Comparison of ENCODE assay signal across 38 cellular contexts in genomic region chr15:79914728-79915127, GRCh38. TPM values are rescaled to one million over a fixed set of nuclear protein-coding genes. Genes with fewer than 3 reads are reported as not detected.
"Had no signal": no experiment of that assay in that cellular context is flagged by ENCODE, and none has a peak within 500 bp of the region (broad histone marks: within the 10 kb centered on the region; RNA-seq: fewer than 3 reads in every experiment).

No MANE protein-coding gene starts in this region.

- H3K27ac Mint-ChIP-seq: activated B cell treated with CpG ODN at 0.5 μM for 24 hours; activated CD4-positive, alpha-beta memory T cell treated with anti-CD3 and anti-CD28 coated beads for 36 hours; activated CD4-positive, alpha-beta T cell treated with anti-CD3 and anti-CD28 coated beads, Interleukin-2, amount 10 ng/mL, durations not matched to agents 24 days and 14 days; activated CD8-positive, alpha-beta T cell treated with anti-CD3 and anti-CD28 coated beads for 36 hours; activated naive CD4-positive, alpha-beta T cell treated with anti-CD3 and anti-CD28 coated beads, Interleukin-2, amount 10 ng/mL, durations not matched to agents 7 days and 5 days; activated naive CD4-positive, alpha-beta T cell treated with anti-CD3 and anti-CD28 coated beads, Interleukin-2, amount 50 U/mL, for 24 hours; activated naive CD8-positive, alpha-beta T cell; activated naive CD8-positive, alpha-beta T cell treated with anti-CD3 and anti-CD28 coated beads, Interleukin-2, amount 10 ng/mL, durations not matched to agents 7 days and 5 days; activated naive CD8-positive, alpha-beta T cell treated with anti-CD3 and anti-CD28 coated beads, Interleukin-2, amount 50 U/mL, for 24 hours; activated T-cell treated with anti-CD3 and anti-CD28 coated beads, Interleukin-2, amount 50 U/mL, for 72 hours; activated T-helper 1 cell treated with anti-CD3 and anti-CD28 coated beads, Interleukin-12 subunit alpha, Interleukin-12 subunit beta, Interleukin-2, Interleukin-4 antibody, amounts not matched to agents 30 ng/mL and 10 ng/mL and 1 ng/mL, durations not matched to agents 14 hours and 24 hours and 36 hours; activated T-helper 2 cell treated with anti-CD3 and anti-CD28 coated beads, Interferon-gamma antibody, Interleukin-2, Interleukin-4, amounts not matched to agents 10 μg/mL and 5 μg/mL and 100 μg/mL, durations not matched to agents 14 hours and 24 hours and 36 hours; T-helper 1 cell treated with Interleukin-12 subunit alpha and Interleukin-12 subunit beta and Interleukin-4 antibody, amounts not matched to agents 30 μg/mL and 1 μg/mL, for 36 hours; T-helper 2 cell treated with Interferon-gamma antibody and Interleukin-4, amounts not matched to agents 5 μg/mL and 100 μg/mL, for 36 hours had no signal

- H3K27me3 ChIP-seq: ascending aorta, cardiac muscle cell had no signal

- H3K4me3 ChIP-seq: ascending aorta, cardiac muscle cell had no signal

- H3K4me1 ChIP-seq: ascending aorta had no signal

- H3K27ac ChIP-seq: ascending aorta, cardiac muscle cell, VCaP had no signal

- ATAC-seq: activated CD8-positive, alpha-beta T cell treated with anti-CD3 and anti-CD28 coated beads for 36 hours; activated naive CD8-positive, alpha-beta T cell treated with anti-CD3 and anti-CD28 coated beads, Interleukin-2, amount 50 U/mL, for 24 hours; activated T-cell treated with anti-CD3 and anti-CD28 coated beads, Interleukin-2, amount 50 U/mL, for 4 hours; activated T-cell treated with anti-CD3 and anti-CD28 coated beads, Interleukin-2, amount 50 U/mL, for 72 hours had no signal

- FAIRE-seq: bronchial epithelial cell, TTC549 had no signal

- H3K27me3 Mint-ChIP-seq: activated B cell treated with CpG ODN at 0.5 μM for 24 hours; activated CD4-positive, alpha-beta memory T cell treated with anti-CD3 and anti-CD28 coated beads for 36 hours; activated CD4-positive, alpha-beta T cell treated with anti-CD3 and anti-CD28 coated beads, Interleukin-2, amount 10 ng/mL, durations not matched to agents 24 days and 14 days; activated CD8-positive, alpha-beta T cell treated with anti-CD3 and anti-CD28 coated beads for 36 hours; activated naive CD4-positive, alpha-beta T cell treated with anti-CD3 and anti-CD28 coated beads, Interleukin-2, amount 10 ng/mL, durations not matched to agents 7 days and 5 days; activated naive CD4-positive, alpha-beta T cell treated with anti-CD3 and anti-CD28 coated beads, Interleukin-2, amount 50 U/mL, for 24 hours; activated naive CD8-positive, alpha-beta T cell; activated naive CD8-positive, alpha-beta T cell treated with anti-CD3 and anti-CD28 coated beads, Interleukin-2, amount 10 ng/mL, durations not matched to agents 7 days and 5 days; activated naive CD8-positive, alpha-beta T cell treated with anti-CD3 and anti-CD28 coated beads, Interleukin-2, amount 50 U/mL, for 24 hours; central memory CD8-positive, alpha-beta T cell had no signal

- H3K36me3 ChIP-seq: cardiac muscle cell had no signal

- DNase-seq: activated B cell treated with CpG ODN at 0.5 μM for 24 hours; activated CD4-positive, alpha-beta memory T cell treated with anti-CD3 and anti-CD28 coated beads for 36 hours; activated CD4-positive, alpha-beta T cell treated with anti-CD3 and anti-CD28 coated beads for 4 hours; activated CD4-positive, alpha-beta T cell treated with anti-CD3 and anti-CD28 coated beads, Interleukin-2, amount 10 ng/mL, durations not matched to agents 24 days and 14 days; activated CD4-positive, alpha-beta T cell treated with anti-CD3 and anti-CD28 coated beads, Interleukin-2, amount 50 U/mL, for 1 hour; activated CD4-positive, alpha-beta T cell treated with anti-CD3 and anti-CD28 coated beads, Interleukin-2, amount 50 U/mL, for 4 hours; activated CD4-positive, CD25-positive, alpha-beta regulatory T cell treated with anti-CD3 and anti-CD28 coated beads, Interleukin-2, amount 50 U/mL, for 72 hours; activated CD8-positive, alpha-beta memory T cell treated with anti-CD3 and anti-CD28 coated beads, Interleukin-2, amount 50 U/mL, for 4 hours; activated CD8-positive, alpha-beta T cell treated with anti-CD3 and anti-CD28 coated beads for 36 hours; activated effector memory CD4-positive, alpha-beta T cell treated with Interleukin-2 at 50 U/mL for 16 hours; activated gamma-delta T cell; activated naive CD4-positive, alpha-beta T cell treated with anti-CD3 and anti-CD28 coated beads, Interleukin-2, amount 10 ng/mL, durations not matched to agents 7 days and 5 days; activated naive CD4-positive, alpha-beta T cell treated with Interleukin-2 at 50 U/mL for 16 hours; activated naive CD8-positive, alpha-beta T cell treated with anti-CD3 and anti-CD28 coated beads, Interleukin-2, amount 10 ng/mL, durations not matched to agents 7 days and 5 days; activated naive CD8-positive, alpha-beta T cell treated with anti-CD3 and anti-CD28 coated beads, Interleukin-2, amount 50 U/mL, for 24 hours; activated T-cell treated with anti-CD3 and anti-CD28 coated beads for 4 hours; activated T-cell treated with anti-CD3 and anti-CD28 coated beads, Interleukin-2, amount 50 U/mL, for 1 hour; activated T-cell treated with anti-CD3 and anti-CD28 coated beads, Interleukin-2, amount 50 U/mL, for 4 hours; activated T-cell treated with anti-CD3 and anti-CD28 coated beads, Interleukin-2, amount 50 U/mL, for 72 hours; amygdala; anterior cingulate cortex; caudate nucleus; cerebellar nuclear complex; T-helper 1 cell; T-helper 2 cell; T-helper 9 cell had no signal

- H3K4me3 Mint-ChIP-seq: activated B cell treated with CpG ODN at 0.5 μM for 24 hours; activated CD4-positive, alpha-beta memory T cell treated with anti-CD3 and anti-CD28 coated beads for 36 hours; activated CD4-positive, alpha-beta T cell treated with anti-CD3 and anti-CD28 coated beads, Interleukin-2, amount 10 ng/mL, durations not matched to agents 24 days and 14 days; activated CD8-positive, alpha-beta T cell treated with anti-CD3 and anti-CD28 coated beads for 36 hours; activated naive CD4-positive, alpha-beta T cell treated with anti-CD3 and anti-CD28 coated beads, Interleukin-2, amount 10 ng/mL, durations not matched to agents 7 days and 5 days; activated naive CD4-positive, alpha-beta T cell treated with anti-CD3 and anti-CD28 coated beads, Interleukin-2, amount 50 U/mL, for 24 hours; activated naive CD8-positive, alpha-beta T cell; activated naive CD8-positive, alpha-beta T cell treated with anti-CD3 and anti-CD28 coated beads, Interleukin-2, amount 10 ng/mL, durations not matched to agents 7 days and 5 days; activated naive CD8-positive, alpha-beta T cell treated with anti-CD3 and anti-CD28 coated beads, Interleukin-2, amount 50 U/mL, for 24 hours; activated T-cell treated with anti-CD3 and anti-CD28 coated beads, Interleukin-2, amount 50 U/mL, for 4 hours; activated T-cell treated with anti-CD3 and anti-CD28 coated beads, Interleukin-2, amount 50 U/mL, for 72 hours; activated T-helper 1 cell treated with anti-CD3 and anti-CD28 coated beads, Interleukin-12 subunit alpha, Interleukin-12 subunit beta, Interleukin-2, Interleukin-4 antibody, amounts not matched to agents 30 ng/mL and 10 ng/mL and 1 ng/mL, durations not matched to agents 14 hours and 24 hours and 36 hours; central memory CD8-positive, alpha-beta T cell; T-helper 1 cell treated with Interleukin-12 subunit alpha and Interleukin-12 subunit beta and Interleukin-4 antibody, amounts not matched to agents 30 μg/mL and 1 μg/mL, for 36 hours; T-helper 2 cell treated with Interferon-gamma antibody and Interleukin-4, amounts not matched to agents 5 μg/mL and 100 μg/mL, for 36 hours had no signal

RNA-seq across cellular contexts. Expression of gene BCL2A1, which starts 56.3 kb away (rescaled TPM):
- total RNA-seq: ascending aorta, cardiac muscle cell had no signal
